Comparison of ENCODE assay signal across 1 cellular context in the genomic region with DNA sequence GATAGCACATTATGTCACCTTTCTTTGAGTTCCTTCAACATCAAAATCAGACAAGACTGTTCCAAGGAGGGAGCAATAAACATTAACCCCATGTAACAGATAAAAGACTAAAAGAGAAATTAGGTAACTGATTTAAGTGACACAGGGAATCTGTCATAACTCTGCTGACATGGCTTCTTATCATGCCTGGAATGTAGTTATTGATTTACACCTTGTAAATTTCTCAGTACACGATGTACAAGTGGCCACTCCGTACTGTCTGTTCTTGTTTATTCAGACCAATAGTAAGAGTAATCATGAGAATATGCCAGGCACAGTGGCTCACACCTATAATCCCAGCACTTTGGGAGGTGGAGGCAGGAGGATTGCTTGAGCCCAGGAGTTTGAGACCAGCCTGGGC.
TF ChIP-seq lines count a peak whose summit lies in the region.

No MANE protein-coding gene starts in this region.

TF ChIP-seq in HepG2, 621 proteins besides CTCF, POLR2A, EP300 and RAD21 (continued from another document and continues in another):
- TF ChIP-seq, protein P1, sequence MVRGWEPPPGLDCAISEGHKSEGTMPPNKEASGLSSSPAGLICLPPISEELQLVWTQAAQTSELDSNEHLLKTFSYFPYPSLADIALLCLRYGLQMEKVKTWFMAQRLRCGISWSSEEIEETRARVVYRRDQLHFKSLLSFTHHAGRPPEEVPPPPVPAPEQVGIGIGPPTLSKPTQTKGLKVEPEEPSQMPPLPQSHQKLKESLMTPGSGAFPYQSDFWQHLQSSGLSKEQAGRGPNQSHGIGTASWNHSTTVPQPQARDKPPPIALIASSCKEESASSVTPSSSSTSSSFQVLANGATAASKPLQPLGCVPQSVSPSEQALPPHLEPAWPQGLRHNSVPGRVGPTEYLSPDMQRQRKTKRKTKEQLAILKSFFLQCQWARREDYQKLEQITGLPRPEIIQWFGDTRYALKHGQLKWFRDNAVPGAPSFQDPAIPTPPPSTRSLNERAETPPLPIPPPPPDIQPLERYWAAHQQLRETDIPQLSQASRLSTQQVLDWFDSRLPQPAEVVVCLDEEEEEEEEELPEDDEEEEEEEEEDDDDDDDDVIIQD (CRISPR knock-in tag; IDR thresholded peaks at IDR 0.05; ENCODE audit: low read depth), result no peak
- TF ChIP-seq MAFK (conservative IDR thresholded peaks at IDR 0.05 in 1 of 2, IDR thresholded peaks at IDR 0.05 in 1 of 2; ENCODE audit: low read length in 2 of 2), result peak; percentile 69 to 73; a peak in 3 of 4 replicates
- no peak for TF ChIP-seq FOXP1 (IDR thresholded peaks at IDR 0.05)
- peak; percentile 72 for TF ChIP-seq FOXP1 (CRISPR knock-in tag; IDR thresholded peaks at IDR 0.05)
- no peak for TF ChIP-seq ZKSCAN1 (IDR thresholded peaks at IDR 0.05; ENCODE audit: low read length)
- no peak for TF ChIP-seq PHF20 (CRISPR knock-in tag; IDR thresholded peaks at IDR 0.05)
- TF ChIP-seq DBP (CRISPR knock-in tag; IDR thresholded peaks at IDR 0.05; ENCODE audit: not compliant biosample characterization), result no peak
- no peak for TF ChIP-seq ZNF660 (CRISPR knock-in tag; IDR thresholded peaks at IDR 0.05; ENCODE audit: borderline replicate concordance, low read depth)
- no peak for TF ChIP-seq MBNL3 (CRISPR knock-in tag; conservative IDR thresholded peaks at IDR 0.05)
- no peak for TF ChIP-seq RARG (CRISPR knock-in tag; IDR thresholded peaks at IDR 0.05; ENCODE audit: low read depth)
- no peak for TF ChIP-seq HNRNPK (IDR thresholded peaks at IDR 0.05; ENCODE audit: low read depth, low read length, poor library complexity, severe bottlenecking)
- TF ChIP-seq TIGD3 (CRISPR knock-in tag; IDR thresholded peaks at IDR 0.05; ENCODE audit: borderline replicate concordance), result no peak
- peak; percentile 4; the same call in 1 of the 2 replicates for TF ChIP-seq CREB1 (IDR thresholded peaks at IDR 0.05)
- TF ChIP-seq CREB1 (CRISPR knock-in tag; IDR thresholded peaks at IDR 0.05), result peak; percentile 45; the same call in 1 of the 2 replicates
- no peak for TF ChIP-seq TBX3 (IDR thresholded peaks at IDR 0.05; ENCODE audit: borderline replicate concordance)
- TF ChIP-seq ZBTB7A (CRISPR knock-in tag; IDR thresholded peaks at IDR 0.05), result no peak
- no peak for TF ChIP-seq MED8 (CRISPR knock-in tag; IDR thresholded peaks at IDR 0.05; ENCODE audit: insufficient replicate concordance)
- TF ChIP-seq TCF7 (IDR thresholded peaks at IDR 0.05; ENCODE audit: low read depth), result no peak
- no peak for TF ChIP-seq ZNF781 (CRISPR knock-in tag; IDR thresholded peaks at IDR 0.05; ENCODE audit: borderline replicate concordance, not compliant biosample characterization)
- TF ChIP-seq ZNF225 (CRISPR knock-in tag; IDR thresholded peaks at IDR 0.05), result no peak
- no peak for TF ChIP-seq ELF4 (CRISPR knock-in tag; IDR thresholded peaks at IDR 0.05; ENCODE audit: borderline replicate concordance)
- no peak for TF ChIP-seq ARNT2 (CRISPR knock-in tag; IDR thresholded peaks at IDR 0.05; ENCODE audit: low read depth)
- TF ChIP-seq MYC (CRISPR knock-in tag; IDR thresholded peaks at IDR 0.05; ENCODE audit: borderline replicate concordance), result no peak
- TF ChIP-seq ZBTB42 (CRISPR knock-in tag; IDR thresholded peaks at IDR 0.05), result no peak
- TF ChIP-seq, protein P2, sequence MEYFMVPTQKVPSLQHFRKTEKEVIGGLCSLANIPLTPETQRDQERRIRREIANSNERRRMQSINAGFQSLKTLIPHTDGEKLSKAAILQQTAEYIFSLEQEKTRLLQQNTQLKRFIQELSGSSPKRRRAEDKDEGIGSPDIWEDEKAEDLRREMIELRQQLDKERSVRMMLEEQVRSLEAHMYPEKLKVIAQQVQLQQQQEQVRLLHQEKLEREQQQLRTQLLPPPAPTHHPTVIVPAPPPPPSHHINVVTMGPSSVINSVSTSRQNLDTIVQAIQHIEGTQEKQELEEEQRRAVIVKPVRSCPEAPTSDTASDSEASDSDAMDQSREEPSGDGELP (IDR thresholded peaks at IDR 0.05; ENCODE audit: borderline replicate concordance, low read depth), result no peak
- TF ChIP-seq ZNF558 (CRISPR knock-in tag; IDR thresholded peaks at IDR 0.05; ENCODE audit: borderline replicate concordance), result no peak
- no peak for TF ChIP-seq LBX2 (CRISPR knock-in tag; IDR thresholded peaks at IDR 0.05; ENCODE audit: borderline replicate concordance)
- TF ChIP-seq ZSCAN12 (CRISPR knock-in tag; IDR thresholded peaks at IDR 0.05), result no peak
- no peak for TF ChIP-seq ZFP37 (CRISPR knock-in tag; IDR thresholded peaks at IDR 0.05; ENCODE audit: borderline replicate concordance)
- no peak for TF ChIP-seq ZNF337 (CRISPR knock-in tag; IDR thresholded peaks at IDR 0.05; ENCODE audit: borderline replicate concordance, low read depth)
- no peak for TF ChIP-seq ZNF263 (CRISPR knock-in tag; IDR thresholded peaks at IDR 0.05)
- no peak for TF ChIP-seq ZNF484 (CRISPR knock-in tag; IDR thresholded peaks at IDR 0.05; ENCODE audit: borderline replicate concordance, low read depth)
- TF ChIP-seq SOX13 (IDR thresholded peaks at IDR 0.05), result no peak
- TF ChIP-seq SOX13 (CRISPR knock-in tag; conservative IDR thresholded peaks at IDR 0.05 in 1 of 2, IDR thresholded peaks at IDR 0.05 in 1 of 2), result peak in 1 of 2 experiments; percentile 55; a peak in 1 of 4 replicates
- TF ChIP-seq PITX1 (CRISPR knock-in tag; IDR thresholded peaks at IDR 0.05), result no peak
- no peak for TF ChIP-seq RFXANK (CRISPR knock-in tag; IDR thresholded peaks at IDR 0.05)
- TF ChIP-seq, protein P3, sequence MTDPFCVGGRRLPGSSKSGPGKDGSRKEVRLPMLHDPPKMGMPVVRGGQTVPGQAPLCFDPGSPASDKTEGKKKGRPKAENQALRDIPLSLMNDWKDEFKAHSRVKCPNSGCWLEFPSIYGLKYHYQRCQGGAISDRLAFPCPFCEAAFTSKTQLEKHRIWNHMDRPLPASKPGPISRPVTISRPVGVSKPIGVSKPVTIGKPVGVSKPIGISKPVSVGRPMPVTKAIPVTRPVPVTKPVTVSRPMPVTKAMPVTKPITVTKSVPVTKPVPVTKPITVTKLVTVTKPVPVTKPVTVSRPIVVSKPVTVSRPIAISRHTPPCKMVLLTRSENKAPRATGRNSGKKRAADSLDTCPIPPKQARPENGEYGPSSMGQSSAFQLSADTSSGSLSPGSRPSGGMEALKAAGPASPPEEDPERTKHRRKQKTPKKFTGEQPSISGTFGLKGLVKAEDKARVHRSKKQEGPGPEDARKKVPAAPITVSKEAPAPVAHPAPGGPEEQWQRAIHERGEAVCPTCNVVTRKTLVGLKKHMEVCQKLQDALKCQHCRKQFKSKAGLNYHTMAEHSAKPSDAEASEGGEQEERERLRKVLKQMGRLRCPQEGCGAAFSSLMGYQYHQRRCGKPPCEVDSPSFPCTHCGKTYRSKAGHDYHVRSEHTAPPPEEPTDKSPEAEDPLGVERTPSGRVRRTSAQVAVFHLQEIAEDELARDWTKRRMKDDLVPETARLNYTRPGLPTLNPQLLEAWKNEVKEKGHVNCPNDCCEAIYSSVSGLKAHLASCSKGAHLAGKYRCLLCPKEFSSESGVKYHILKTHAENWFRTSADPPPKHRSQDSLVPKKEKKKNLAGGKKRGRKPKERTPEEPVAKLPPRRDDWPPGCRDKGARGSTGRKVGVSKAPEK (CRISPR knock-in tag; IDR thresholded peaks at IDR 0.05; ENCODE audit: borderline replicate concordance), result no peak
- no peak for TF ChIP-seq PHB2 (IDR thresholded peaks at IDR 0.05; ENCODE audit: partially characterized antibody)
- TF ChIP-seq, protein P4, sequence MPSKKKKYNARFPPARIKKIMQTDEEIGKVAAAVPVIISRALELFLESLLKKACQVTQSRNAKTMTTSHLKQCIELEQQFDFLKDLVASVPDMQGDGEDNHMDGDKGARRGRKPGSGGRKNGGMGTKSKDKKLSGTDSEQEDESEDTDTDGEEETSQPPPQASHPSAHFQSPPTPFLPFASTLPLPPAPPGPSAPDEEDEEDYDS (CRISPR knock-in tag; IDR thresholded peaks at IDR 0.05), result 0 out of 2 replicates have a peak, but pooled peaks have one; percentile 13
- TF ChIP-seq ZMYM4 (CRISPR knock-in tag; IDR thresholded peaks at IDR 0.05), result no peak
- TF ChIP-seq TCF7L2 (IDR thresholded peaks at IDR 0.05; ENCODE audit: low read depth, low read length), result no peak
- peak; percentile 60 for TF ChIP-seq RARA (CRISPR knock-in tag; IDR thresholded peaks at IDR 0.05)
- TF ChIP-seq HNRNPH1 (optimal IDR thresholded peaks at IDR 0.05; ENCODE audit: low read depth, low read length), result no peak
- no peak for TF ChIP-seq ZNF629 (CRISPR knock-in tag; conservative IDR thresholded peaks at IDR 0.05)
- 0 out of 2 replicates have a peak, but pooled peaks have one; percentile 39 for TF ChIP-seq MEIS2 (CRISPR knock-in tag; IDR thresholded peaks at IDR 0.05)
- TF ChIP-seq THAP7 (CRISPR knock-in tag; IDR thresholded peaks at IDR 0.05), result no peak
- TF ChIP-seq ZNF451 (CRISPR knock-in tag; IDR thresholded peaks at IDR 0.05), result no peak
- TF ChIP-seq ZNF317 (CRISPR knock-in tag; IDR thresholded peaks at IDR 0.05), result no peak
- no peak for TF ChIP-seq PBX3 (CRISPR knock-in tag; IDR thresholded peaks at IDR 0.05; ENCODE audit: borderline replicate concordance)
- TF ChIP-seq ZBTB7B (CRISPR knock-in tag; IDR thresholded peaks at IDR 0.05), result 0 out of 2 replicates have a peak, but pooled peaks have one; percentile 38
- TF ChIP-seq ZIK1 (CRISPR knock-in tag; IDR thresholded peaks at IDR 0.05; ENCODE audit: borderline replicate concordance, low read depth), result no peak
- TF ChIP-seq NFATC3 (CRISPR knock-in tag; IDR thresholded peaks at IDR 0.05), result no peak
- TF ChIP-seq SOX6 (IDR thresholded peaks at IDR 0.05), result no peak
- TF ChIP-seq SOX6 (CRISPR knock-in tag; IDR thresholded peaks at IDR 0.05), result 0 out of 2 replicates have a peak, but pooled peaks have one; percentile 12
- TF ChIP-seq NR2F6 (IDR thresholded peaks at IDR 0.05), result 0 out of 2 replicates have a peak, but pooled peaks have one; percentile 29
- no peak for TF ChIP-seq NR2F6 (CRISPR knock-in tag; IDR thresholded peaks at IDR 0.05)
- TF ChIP-seq PRPF4 (IDR thresholded peaks at IDR 0.05; ENCODE audit: low read depth, low read length, poor library complexity, severe bottlenecking), result no peak
- TF ChIP-seq, protein P5, sequence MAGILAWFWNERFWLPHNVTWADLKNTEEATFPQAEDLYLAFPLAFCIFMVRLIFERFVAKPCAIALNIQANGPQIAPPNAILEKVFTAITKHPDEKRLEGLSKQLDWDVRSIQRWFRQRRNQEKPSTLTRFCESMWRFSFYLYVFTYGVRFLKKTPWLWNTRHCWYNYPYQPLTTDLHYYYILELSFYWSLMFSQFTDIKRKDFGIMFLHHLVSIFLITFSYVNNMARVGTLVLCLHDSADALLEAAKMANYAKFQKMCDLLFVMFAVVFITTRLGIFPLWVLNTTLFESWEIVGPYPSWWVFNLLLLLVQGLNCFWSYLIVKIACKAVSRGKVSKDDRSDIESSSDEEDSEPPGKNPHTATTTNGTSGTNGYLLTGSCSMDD (CRISPR knock-in tag; IDR thresholded peaks at IDR 0.05), result no peak
- TF ChIP-seq TEAD2 (CRISPR knock-in tag; IDR thresholded peaks at IDR 0.05), result no peak
- TF ChIP-seq ZSCAN25 (CRISPR knock-in tag; IDR thresholded peaks at IDR 0.05), result no peak
- no peak for TF ChIP-seq PLSCR1 (CRISPR knock-in tag; IDR thresholded peaks at IDR 0.05; ENCODE audit: borderline replicate concordance)
- TF ChIP-seq AGO2 (optimal IDR thresholded peaks at IDR 0.05; ENCODE audit: low read depth, low read length), result no peak
- no peak for TF ChIP-seq HCFC1 (IDR thresholded peaks at IDR 0.05; ENCODE audit: low read depth, low read length)
- TF ChIP-seq CAMTA2 (CRISPR knock-in tag; IDR thresholded peaks at IDR 0.05; ENCODE audit: borderline replicate concordance), result no peak
- TF ChIP-seq ZNF326 (CRISPR knock-in tag; IDR thresholded peaks at IDR 0.05; ENCODE audit: borderline replicate concordance), result no peak
- TF ChIP-seq SP1 (IDR thresholded peaks at IDR 0.05), result no peak
- no peak for TF ChIP-seq SP1 (CRISPR knock-in tag; IDR thresholded peaks at IDR 0.05)
- TF ChIP-seq DNMT1 (CRISPR knock-in tag; IDR thresholded peaks at IDR 0.05), result no peak
